ENCODE assay signal across 8 cellular contexts in the genomic region with DNA sequence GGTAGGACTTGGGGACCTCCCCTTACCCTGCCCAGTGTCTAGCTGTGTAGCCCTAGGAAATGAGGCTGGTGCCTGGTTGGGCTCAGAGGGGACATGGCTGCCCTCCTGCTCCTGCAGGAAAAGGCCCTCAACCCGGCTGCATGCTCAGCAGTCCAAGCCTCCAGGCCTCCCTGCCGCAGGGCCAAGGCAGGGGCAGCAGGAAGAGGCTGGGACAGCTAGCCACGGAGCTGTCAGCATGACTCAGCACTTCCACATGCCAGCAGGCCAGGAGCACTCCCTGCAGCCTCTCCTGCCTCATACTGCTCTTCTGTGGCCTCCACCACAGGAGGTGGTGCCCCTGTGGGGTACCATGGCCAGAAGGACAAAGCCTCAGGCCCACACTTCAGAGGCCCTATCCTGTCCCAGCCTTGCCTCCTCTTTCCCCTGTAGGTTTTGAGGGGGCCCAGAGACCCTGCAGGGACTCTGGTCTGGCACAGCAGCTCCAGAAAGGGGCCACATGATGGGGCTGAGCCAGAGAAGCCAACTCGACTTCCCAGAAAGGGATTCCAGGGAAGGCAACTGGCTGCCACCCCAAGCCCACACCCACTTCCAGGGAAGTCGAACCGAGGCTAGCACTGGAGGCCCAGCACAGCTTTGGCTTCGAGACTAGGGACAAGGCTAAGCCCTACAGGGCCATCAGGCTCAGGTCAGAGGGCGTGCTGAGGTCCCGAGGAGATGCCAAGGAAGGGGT. TPM values are rescaled to one million over a fixed set of nuclear protein-coding genes. Genes with fewer than 3 reads are reported as not detected.
A peak's percentile ranks its signal among the peaks of the same experiment; 100 is the strongest.
DNase-seq lines count a peak whose midpoint lies in the region; ATAC-seq and TF ChIP-seq lines count a peak whose summit lies in the region.

No MANE protein-coding gene starts in this region.

- intact Hi-C loops in heart right ventricle (cut with DNase I), result no loop called here

- TF ChIP-seq CTCF in heart right ventricle (IDR thresholded peaks at IDR 0.05) (no peak), retinal pigment epithelial cell (conservative IDR thresholded peaks at IDR 0.05; ENCODE audit: low read depth, low read length) (no peak)

- 56% methylated on average over 9 of the region's 9 CpGs for WGBS in heart right ventricle, 2 donors

- no peak overlapping the region for H3K4me3 ChIP-seq in heart right ventricle
- no peak overlapping the region for H3K4me3 ChIP-seq in retinal pigment epithelial cell (ENCODE audit: low read length)

- H3K27me3 ChIP-seq in heart right ventricle, result no peaks in the 10 kb centered on the region

- DNase-seq in Ammon's horn (ENCODE audit: low spot score) (peak; percentile 80), amniotic epithelial cell (ENCODE audit: low read depth) (peak; percentile 89), heart right ventricle (peak; percentile 49 to 73), retinal pigment epithelial cell (ENCODE audit: low read depth) (peak; percentile 79), middle frontal gyrus (ENCODE audit: extremely low spot score, low spot score) (no peak), NCI-H1417 (lab: John Stamatoyannopoulos, UW) (no peak)

- ATAC-seq in heart right ventricle (peak; percentile 72 to 90 (median 83)), HG03460 (IDR thresholded peaks at IDR 0.05; ENCODE audit: unreplicated experiment) (no peak)

- peaks cover 7 to 72% (median 20%) of the 10 kb centered on the region in 9 donors for H3K4me1 ChIP-seq in heart right ventricle

- H3K27ac ChIP-seq in KOPT-K1 (ENCODE audit: low read depth, low read length, poor library complexity, severe bottlenecking) (peak overlapping the region; percentile 29), heart right ventricle (peak overlapping the region in 9 of 10 donors; percentile 39 to 87 (median 63))

- H3K9me3 ChIP-seq in KOPT-K1 (ENCODE audit: insufficient read depth, low read length, poor library complexity, severe bottlenecking), result no peaks in the 10 kb centered on the region
- no peaks in the 10 kb centered on the region for H3K9me3 ChIP-seq in heart right ventricle

- peaks cover 100% of the 10 kb centered on the region for H3K36me3 ChIP-seq in KOPT-K1 (ENCODE audit: insufficient read depth, low read length)
- peaks cover 0 to 98% (median 55%) of the 10 kb centered on the region in 9 donors for H3K36me3 ChIP-seq in heart right ventricle

RNA-seq across cellular contexts. Expression of a gene that starts 19.5 kb away (rescaled TPM):
- total RNA-seq in heart right ventricle, result 10 to 100 TPM; 16.5 to 81.8 (median 25.1) TPM
- polyA plus RNA-seq in heart right ventricle, result 10 to 100 TPM; 54.6 to 91.4 TPM

Comparison
In these comparisons a context has a peak if more than half of its experiments do, and no peak if none do; other contexts are left out.
1. DNase-seq: peak in Ammon's horn (single experiment), amniotic epithelial cell (single experiment), heart right ventricle (2 of 2) and retinal pigment epithelial cell (single experiment); none in middle frontal gyrus (single experiment) and NCI-H1417 (0 of 3).